12 cellular contexts compared by ENCODE assay signal in the genomic region with DNA sequence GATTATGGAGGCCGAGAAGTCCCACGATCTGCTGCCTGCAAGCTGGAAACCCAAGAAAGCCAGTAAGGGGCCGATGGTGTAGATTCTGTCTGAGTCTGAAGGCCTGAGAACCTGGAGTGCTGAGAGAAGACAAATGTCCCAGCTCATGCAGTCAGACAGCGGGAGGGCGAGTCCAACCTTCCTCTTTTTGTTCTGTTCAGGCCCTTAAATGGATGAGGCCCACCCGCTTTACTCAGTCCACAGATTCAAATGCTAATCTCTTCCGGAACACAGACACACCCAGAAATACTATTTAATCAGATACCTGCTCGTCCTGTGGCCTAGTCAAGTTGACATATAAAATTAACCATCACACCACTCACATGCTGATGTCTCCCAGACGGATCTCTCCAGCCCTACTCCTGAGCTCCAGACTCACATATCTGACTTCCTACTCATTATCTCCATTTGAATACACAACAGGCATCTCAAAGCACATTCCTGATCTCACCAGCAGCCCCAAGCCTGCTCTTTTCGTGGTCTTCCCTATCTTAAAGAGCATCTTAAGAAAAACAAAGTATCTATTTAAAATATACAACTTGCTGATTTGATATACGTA. TPM values are rescaled to one million over a fixed set of nuclear protein-coding genes. Genes with fewer than 3 reads are reported as not detected.
A peak's percentile ranks its signal among the peaks of the same experiment; 100 is the strongest.
DNase-seq lines count a peak whose midpoint lies in the region; ATAC-seq and TF ChIP-seq lines count a peak whose summit lies in the region.
"Had no signal": no experiment of that assay in that cellular context is flagged by ENCODE, and none has a peak within 500 bp of the region (broad histone marks: within the 10 kb centered on the region; RNA-seq: fewer than 3 reads in every experiment).

No MANE protein-coding gene starts in this region.

- peak; percentile 63 for DNase-seq in H7
- DNase-seq in SK-N-DZ (ENCODE audit: low spot score), result peak; percentile 88
- peak; percentile 48 for DNase-seq in fibroblast of the aortic adventitia (ENCODE audit: low read depth)
- DNase-seq in osteoblast (ENCODE audit: insufficient read length, low spot score, missing footprints), result peak; percentile 77
- DNase-seq in NCI-H187 (lab: John Stamatoyannopoulos, UW), result no peak
- no peak for DNase-seq in COLO829 (ENCODE audit: low spot score)
- no peak for DNase-seq in T-helper 2 cell
- DNase-seq in activated naive CD8-positive, alpha-beta T cell treated with anti-CD3 and anti-CD28 coated beads, Interleukin-2, amount 50 U/mL, for 24 hours, result no peak
- DNase-seq: left ventricle myocardium superior, tibial artery had no signal

- H4K20me1 ChIP-seq in osteoblast (ENCODE audit: insufficient read depth, low read length), result no peaks in the 10 kb centered on the region

- H3K4me3 Mint-ChIP-seq in activated naive CD8-positive, alpha-beta T cell treated with anti-CD3 and anti-CD28 coated beads, Interleukin-2, amount 50 U/mL, for 24 hours, result no peak overlapping the region

- peaks cover 7% of the 10 kb centered on the region for H3K36me3 Mint-ChIP-seq in activated naive CD8-positive, alpha-beta T cell treated with anti-CD3 and anti-CD28 coated beads, Interleukin-2, amount 50 U/mL, for 24 hours (ENCODE audit: low read depth)

- peaks cover 35% of the 10 kb centered on the region for H3K4me1 ChIP-seq in osteoblast (ENCODE audit: insufficient read depth, low read length)

- no peak overlapping the region for H3K4me2 ChIP-seq in osteoblast (ENCODE audit: insufficient read depth, low read length)

- no peaks in the 10 kb centered on the region for H3K9me3 ChIP-seq in osteoblast (ENCODE audit: low read depth, low read length)
- H3K9me3 ChIP-seq: tibial artery had no signal

- no peaks in the 10 kb centered on the region for H3K9me3 Mint-ChIP-seq in activated naive CD8-positive, alpha-beta T cell treated with anti-CD3 and anti-CD28 coated beads, Interleukin-2, amount 50 U/mL, for 24 hours

- no peak overlapping the region for H3K4me3 ChIP-seq in H7 (ENCODE audit: insufficient read depth, low read depth, low read length)
- no peak overlapping the region for H3K4me3 ChIP-seq in fibroblast of the aortic adventitia (ENCODE audit: low read depth, low read length)
- H3K4me3 ChIP-seq in osteoblast (ENCODE audit: insufficient read depth, low read length), result no peak overlapping the region
- H3K4me3 ChIP-seq: tibial artery had no signal

- no peak overlapping the region for H3K27ac Mint-ChIP-seq in activated naive CD8-positive, alpha-beta T cell treated with anti-CD3 and anti-CD28 coated beads, Interleukin-2, amount 50 U/mL, for 24 hours

- no peak overlapping the region for H2AFZ ChIP-seq in osteoblast (ENCODE audit: low read length)

- no peak overlapping the region for H3K27ac ChIP-seq in osteoblast (ENCODE audit: low read depth, low read length)
- H3K27ac ChIP-seq: tibial artery had no signal

- H3K4me1 Mint-ChIP-seq in activated naive CD8-positive, alpha-beta T cell treated with anti-CD3 and anti-CD28 coated beads, Interleukin-2, amount 50 U/mL, for 24 hours, result peaks cover 26% of the 10 kb centered on the region

- TF ChIP-seq CTCF in fibroblast of the aortic adventitia (IDR thresholded peaks at IDR 0.05; ENCODE audit: insufficient read depth, low read length), result no peak
- no peak for TF ChIP-seq CTCF in osteoblast (IDR thresholded peaks at IDR 0.05; ENCODE audit: extremely low read depth, low read depth, low read length)

- H3K79me2 ChIP-seq in osteoblast (ENCODE audit: insufficient read depth, low read length), result peaks cover 9% of the 10 kb centered on the region

- no peaks in the 10 kb centered on the region for H3K27me3 Mint-ChIP-seq in activated naive CD8-positive, alpha-beta T cell treated with anti-CD3 and anti-CD28 coated beads, Interleukin-2, amount 50 U/mL, for 24 hours

- peaks cover 3% of the 10 kb centered on the region for H3K36me3 ChIP-seq in H7 (replicated peaks; ENCODE audit: control insufficient read depth, insufficient read depth, low read length)
- H3K36me3 ChIP-seq in osteoblast (ENCODE audit: insufficient read depth, low read length), result peaks cover 22% of the 10 kb centered on the region

- no peaks in the 10 kb centered on the region for H3K27me3 ChIP-seq in H7 (ENCODE audit: control insufficient read depth, insufficient read depth, low read length)
- no peaks in the 10 kb centered on the region for H3K27me3 ChIP-seq in osteoblast (ENCODE audit: insufficient read depth, low read length)
- H3K27me3 ChIP-seq: tibial artery had no signal

- ATAC-seq in activated naive CD8-positive, alpha-beta T cell treated with anti-CD3 and anti-CD28 coated beads, Interleukin-2, amount 50 U/mL, for 24 hours, result no peak
- ATAC-seq: left ventricle myocardium superior had no signal

RNA-seq across cellular contexts. Expression of a gene that starts 26.7 kb away (rescaled TPM):
- total RNA-seq in H7 (2014; rRNA removed; shearing (Covaris generic)), result 31.4 and 32.5 TPM in 2 replicates
- 43.8 and 54.5 TPM in 2 replicates for polyA plus RNA-seq in SK-N-DZ (2014; cell fraction: cytosol; rRNA removed)
- polyA plus RNA-seq in SK-N-DZ (2014; cell fraction: nucleus; rRNA removed), result 68.7 and 96.4 TPM in 2 replicates
- total RNA-seq in fibroblast of the aortic adventitia (ENCODE audit: low replicate concordance) (11.0 and 19.1 TPM in 2 replicates), osteoblast (22.1 and 22.4 TPM in 2 replicates)

RNA-seq across cellular contexts. Expression of a gene that starts 29.8 kb away (rescaled TPM):
- 22.4 and 34.6 TPM in 2 replicates for total RNA-seq in H7 (2014; rRNA removed; shearing (Covaris generic))
- polyA plus RNA-seq in SK-N-DZ (2014; cell fraction: cytosol; rRNA removed), result 25.2 and 27.4 TPM in 2 replicates
- polyA plus RNA-seq in SK-N-DZ (2014; cell fraction: nucleus; rRNA removed), result 11.9 and 19.2 TPM in 2 replicates
- 12.8 and 27.6 TPM in 2 replicates for total RNA-seq in fibroblast of the aortic adventitia (ENCODE audit: low replicate concordance)
- 14.1 and 17.7 TPM in 2 replicates for total RNA-seq in osteoblast

RNA-seq across cellular contexts. Expression of a gene that starts 57.6 kb away (rescaled TPM):
- not detected in 2 replicates for total RNA-seq in H7 (2014; rRNA removed; shearing (Covaris generic))
- polyA plus RNA-seq in SK-N-DZ (2014; cell fraction: cytosol; rRNA removed), result 0.61 and 0.78 TPM in 2 replicates
- 1.4 TPM in 1 of 2 replicates, not detected in the other for polyA plus RNA-seq in SK-N-DZ (2014; cell fraction: nucleus; rRNA removed)
- total RNA-seq in fibroblast of the aortic adventitia (ENCODE audit: low replicate concordance) (not detected in 2 replicates), osteoblast (not detected in 2 replicates)
- total RNA-seq: left ventricle myocardium superior; renal cortical epithelial cell; T-helper 2 cell treated with Interferon-gamma antibody and Interleukin-4, amounts not matched to agents 100 ng/mL and 5 ng/mL, for 36 hours had no signal

Comparison
In these comparisons a context has a peak if more than half of its experiments do, and no peak if none do; other contexts are left out.
1. DNase-seq: peak in H7 (single experiment), SK-N-DZ (single experiment), fibroblast of the aortic adventitia (single experiment) and osteoblast (single experiment); none in NCI-H187 (0 of 2), COLO829 (single experiment), T-helper 2 cell (0 of 5) and activated naive CD8-positive, alpha-beta T cell treated with anti-CD3 and anti-CD28 coated beads, Interleukin-2, amount 50 U/mL, for 24 hours (single experiment).